In genomic region chr2:217804786-217805678, GRCh38 we compare ENCODE assay signal across 1 cellular context.
TF ChIP-seq lines count a peak whose summit lies in the region.

No MANE protein-coding gene starts in this region.

TF ChIP-seq in IMR-90, 13 proteins besides CTCF, POLR2A, EP300 and RAD21 (continued from another document):
- TF ChIP-seq ELK1 (IDR thresholded peaks at IDR 0.05; ENCODE audit: borderline replicate concordance, low read depth, low read length) = no peak
- TF ChIP-seq USF2 (IDR thresholded peaks at IDR 0.05; ENCODE audit: low read depth, low read length) = no peak
- TF ChIP-seq BHLHE40 (IDR thresholded peaks at IDR 0.05; ENCODE audit: low read depth, low read length) = no peak
- no peak for TF ChIP-seq CEBPB (IDR thresholded peaks at IDR 0.05; ENCODE audit: low read depth, low read length)
- TF ChIP-seq MAFK (IDR thresholded peaks at IDR 0.05; ENCODE audit: low read depth, low read length) = no peak
- TF ChIP-seq SMC3 (IDR thresholded peaks at IDR 0.05; ENCODE audit: low read depth, low read length) = no peak
- no peak for TF ChIP-seq CHD1 (IDR thresholded peaks at IDR 0.05; ENCODE audit: low read depth, low read length)
